In the genomic region with DNA sequence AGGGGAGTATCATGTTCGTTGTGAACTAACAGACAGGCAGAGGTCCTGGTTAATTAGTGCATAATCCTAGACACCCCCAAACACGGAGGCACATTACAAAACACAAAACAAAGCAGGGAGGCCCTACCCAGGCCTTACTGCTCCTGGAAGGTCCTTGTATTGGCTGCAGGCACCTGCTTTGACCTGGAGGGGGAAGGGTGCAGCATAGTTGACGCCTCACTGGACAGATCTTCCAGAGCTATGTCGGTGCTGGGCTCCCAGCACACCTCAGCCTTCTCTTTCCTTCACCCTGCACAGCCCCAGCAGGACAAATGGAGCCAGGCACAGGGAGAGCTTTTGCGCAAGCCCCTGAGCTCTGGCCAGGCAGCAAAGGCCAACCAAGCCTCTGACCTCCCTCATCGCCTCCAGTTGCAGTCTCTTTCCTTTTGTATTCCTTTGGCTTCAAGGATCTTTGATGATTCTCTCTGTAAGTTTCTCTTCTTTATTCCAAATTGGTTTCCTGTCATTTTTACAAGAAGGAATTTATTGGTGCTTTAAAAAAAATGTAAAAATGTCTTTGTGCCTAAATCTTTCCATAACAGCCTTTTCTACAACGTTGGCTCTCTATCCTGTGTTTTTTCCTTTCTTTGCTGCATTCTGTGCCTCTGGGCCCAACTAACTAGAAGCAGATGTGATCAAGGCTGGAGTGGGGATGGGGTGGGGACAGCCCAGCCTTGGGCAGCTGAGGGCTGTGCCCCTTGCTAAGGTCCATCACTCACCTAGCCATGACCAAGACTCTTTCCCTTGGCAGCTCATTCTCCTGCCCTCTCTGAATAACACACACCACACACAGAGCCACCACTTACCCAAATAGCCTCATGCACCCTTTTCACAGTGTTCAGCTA, we compare ENCODE assay signal across 32 cellular contexts.
DNase-seq lines count a peak whose midpoint lies in the region; ATAC-seq, FAIRE-seq and TF ChIP-seq lines count a peak whose summit lies in the region.
"Had no signal": no experiment of that assay in that cellular context is flagged by ENCODE, and none has a peak within 500 bp of the region (broad histone marks: within the 10 kb centered on the region; RNA-seq: fewer than 3 reads in every experiment).

No MANE protein-coding gene starts in this region.

- H3K27me3 Mint-ChIP-seq in endodermal cell (ENCODE audit: insufficient read depth) (peaks cover 9% of the 10 kb centered on the region), type B pancreatic cell (peaks cover 19% of the 10 kb centered on the region)

- no peaks in the 10 kb centered on the region for H3K9me3 Mint-ChIP-seq in endodermal cell
- H3K9me3 Mint-ChIP-seq in type B pancreatic cell: peaks cover 5% of the 10 kb centered on the region
- H3K9me3 Mint-ChIP-seq: activated T-cell treated with anti-CD3 and anti-CD28 coated beads, Interleukin-2, amount 50 U/mL, for 24 hours; H9; natural killer cell had no signal

- H3K4me1 Mint-ChIP-seq in endodermal cell: peaks cover 5% of the 10 kb centered on the region
- H3K4me1 Mint-ChIP-seq in type B pancreatic cell (ENCODE audit: unreplicated experiment): peaks cover 51% of the 10 kb centered on the region
- H3K4me1 Mint-ChIP-seq: natural killer cell had no signal

- H3K27me3 ChIP-seq in SK-N-SH (ENCODE audit: insufficient read depth) (no peaks in the 10 kb centered on the region), endodermal cell (ENCODE audit: control insufficient read depth, insufficient read depth, low read length, poor library complexity, severe bottlenecking) (no peaks in the 10 kb centered on the region)
- H3K27me3 ChIP-seq: BLaER1, ovary had no signal

- no peak overlapping the region for H2AFZ ChIP-seq in SK-N-SH (ENCODE audit: low read depth)

- TF ChIP-seq EP300 in SK-N-SH (IDR thresholded peaks at IDR 0.05; ENCODE audit: borderline replicate concordance in 1 of 2, low read depth in 1 of 2, low read length in 1 of 2): no peak

- H3K4me1 ChIP-seq in SK-N-SH (ENCODE audit: control insufficient read depth in 1 of 2, insufficient read depth in 2 of 2, low read depth in 1 of 2, low read length in 1 of 2) (peaks cover 0 to 15% of the 10 kb centered on the region in 2 experiments; a peak in 1 of 4 replicates), endodermal cell (ENCODE audit: control insufficient read depth, insufficient read depth, low read length) (no peaks in the 10 kb centered on the region)
- H3K4me1 ChIP-seq: BLaER1 had no signal

- H3K4me3 ChIP-seq in SK-N-SH (ENCODE audit: low read depth in 2 of 2, low read length in 1 of 2) (no peak overlapping the region), endodermal cell (ENCODE audit: low read length) (no peak overlapping the region)
- H3K4me3 ChIP-seq: BLaER1, GM12878, ovary, smooth muscle cell had no signal

- H3K9me2 ChIP-seq in SK-N-SH: no peaks in the 10 kb centered on the region

- H3K4me2 ChIP-seq in SK-N-SH: no peak overlapping the region
- H3K4me2 ChIP-seq: BLaER1, smooth muscle cell had no signal

- peak; percentile 65 for DNase-seq in SK-N-SH
- no peak for DNase-seq in endodermal cell
- DNase-seq in left lobe of liver (ENCODE audit: low spot score): no peak
- no peak for DNase-seq in type B pancreatic cell (ENCODE audit: extremely low spot score, unreplicated experiment)
- no peak for DNase-seq in NCI-H1092 treated with DMSO at 0.1 percent for 48 hours (lab: John Stamatoyannopoulos, UW)
- DNase-seq in NCI-H526 (lab: John Stamatoyannopoulos, UW): no peak
- DNase-seq in GM12892 (ENCODE audit: insufficient read length): no peak
- DNase-seq: activated CD4-positive, alpha-beta T cell treated with anti-CD3 and anti-CD28 coated beads for 48 hours; activated gamma-delta T cell treated with Interleukin-2 at 50 U/mL for 16 hours; activated naive CD8-positive, alpha-beta T cell treated with anti-CD3 and anti-CD28 coated beads, Interleukin-2, amount 10 ng/mL, durations not matched to agents 7 days and 5 days; activated T-cell treated with anti-CD3 and anti-CD28 coated beads, Interleukin-2, amount 50 U/mL, for 24 hours; central memory CD4-positive, alpha-beta T cell; cortex of kidney; DMS153; effector memory CD4-positive, alpha-beta T cell; H9; Karpas-422; natural killer cell; NCI-H1417 treated with DMSO at 0.1 percent for 48 hours; NCI-H2081; NCI-H226; NCI-H69; SIG-M5; stimulated activated naive CD4-positive, alpha-beta T cell; SW 1271; T-helper 9 cell had no signal

- H3F3A ChIP-seq in SK-N-SH (replicated peaks; ENCODE audit: insufficient read depth): no peaks in the 10 kb centered on the region

- no peak for FAIRE-seq in GM12892 (lab: Jason Lieb, UNC)
- FAIRE-seq: GM12878, HepG2 had no signal

- no peak for TF ChIP-seq POLR2A in GM12892 (IDR thresholded peaks at IDR 0.05; ENCODE audit: low read depth, low read length)

- CTCF ChIA-PET in SK-N-SH (lab: Yijun Ruan, JAX): interaction anchor here (0.9 to 11.7 kb wide), 11 partner anchors 10 to 515 kb away, joined by 3 to 110 read pairs (median 3); no protein-coding TSS in a partner anchor

- no peaks in the 10 kb centered on the region for H3K79me2 ChIP-seq in SK-N-SH (ENCODE audit: insufficient read depth)

- peak overlapping the region in 1 of 2 experiments; percentile 28; a peak in 2 of 4 replicates for H3K27ac ChIP-seq in SK-N-SH (ENCODE audit: low read depth in 2 of 2, low read length in 1 of 2)
- no peak overlapping the region for H3K27ac ChIP-seq in endodermal cell (ENCODE audit: low read depth, low read length)
- H3K27ac ChIP-seq: BLaER1, ovary had no signal

- no peak for TF ChIP-seq CTCF in SK-N-SH (IDR thresholded peaks at IDR 0.05)
- TF ChIP-seq CTCF in endodermal cell (conservative IDR thresholded peaks at IDR 0.05): peak; percentile 35
- TF ChIP-seq CTCF in type B pancreatic cell (conservative IDR thresholded peaks at IDR 0.05): no peak

- no peak for TF ChIP-seq RAD21 in SK-N-SH (IDR thresholded peaks at IDR 0.05; ENCODE audit: low read length)

- H3K36me3 Mint-ChIP-seq in endodermal cell (ENCODE audit: low read depth) (no peaks in the 10 kb centered on the region), type B pancreatic cell (no peaks in the 10 kb centered on the region)
- H3K36me3 Mint-ChIP-seq: activated naive CD8-positive, alpha-beta T cell treated with anti-CD3 and anti-CD28 coated beads, Interleukin-2, amount 10 ng/mL, durations not matched to agents 7 days and 5 days; natural killer cell had no signal

- ATAC-seq in left lobe of liver: peak; percentile 37
- ATAC-seq: GM12878, HepG2, natural killer cell, Panc1 had no signal

- H3K4me3 Mint-ChIP-seq in endodermal cell (no peak overlapping the region), type B pancreatic cell (peak overlapping the region; percentile 14)
- H3K4me3 Mint-ChIP-seq: activated naive CD8-positive, alpha-beta T cell treated with anti-CD3 and anti-CD28 coated beads, Interleukin-2, amount 10 ng/mL, durations not matched to agents 7 days and 5 days; activated T-cell treated with anti-CD3 and anti-CD28 coated beads, Interleukin-2, amount 50 U/mL, for 24 hours; H9; natural killer cell had no signal

- no peaks in the 10 kb centered on the region for H4K20me1 ChIP-seq in SK-N-SH (ENCODE audit: insufficient read depth)
- H4K20me1 ChIP-seq: BLaER1 had no signal

- H3K9ac ChIP-seq in SK-N-SH (no peak overlapping the region), endodermal cell (ENCODE audit: extremely low read depth, low read length, poor library complexity, severe bottlenecking) (no peak overlapping the region)
- H3K9ac ChIP-seq: BLaER1 had no signal

- H3K27ac Mint-ChIP-seq in endodermal cell: no peak overlapping the region
- peak overlapping the region; percentile 70 for H3K27ac Mint-ChIP-seq in type B pancreatic cell
- H3K27ac Mint-ChIP-seq: activated naive CD8-positive, alpha-beta T cell treated with anti-CD3 and anti-CD28 coated beads, Interleukin-2, amount 10 ng/mL, durations not matched to agents 7 days and 5 days; activated T-cell treated with anti-CD3 and anti-CD28 coated beads, Interleukin-2, amount 50 U/mL, for 24 hours; H9; natural killer cell had no signal

- H3K36me3 ChIP-seq in SK-N-SH (replicated peaks in 1 of 2; ENCODE audit: control insufficient read depth in 1 of 2, insufficient read depth in 2 of 2, low read length in 1 of 2): no peaks in the 10 kb centered on the region
- no peaks in the 10 kb centered on the region for H3K36me3 ChIP-seq in endodermal cell (ENCODE audit: control insufficient read depth, insufficient read depth, low read length)
- H3K36me3 ChIP-seq: BLaER1, ovary had no signal

- H3K9me3 ChIP-seq in SK-N-SH: no peaks in the 10 kb centered on the region
- no peaks in the 10 kb centered on the region for H3K9me3 ChIP-seq in endodermal cell (ENCODE audit: control insufficient read depth, low read length)
- H3K9me3 ChIP-seq: BLaER1, ovary had no signal

- 16% methylated on average over 7 of the region's 7 CpGs for WGBS in SK-N-SH (ENCODE audit: low lambda C conversion rate)
- 87% methylated on average over 7 of the region's 7 CpGs; no CpG with 5 or more reads in 1 of the 2 experiments for WGBS in endodermal cell (ENCODE audit: insufficient coverage in 1 of 2, insufficient read length in 1 of 2), 2 experiments

- POLR2A ChIA-PET in SK-N-SH (lab: Yijun Ruan, JAX): no interaction called here

TF ChIP-seq in SK-N-SH, 30 proteins besides CTCF, POLR2A, EP300 and RAD21:
- TF ChIP-seq MEF2A (IDR thresholded peaks at IDR 0.05; ENCODE audit: borderline replicate concordance, low read depth): no peak
- TF ChIP-seq POLR2AphosphoS5 (IDR thresholded peaks at IDR 0.05; ENCODE audit: low read depth, low read length): no peak
- TF ChIP-seq TCF12 (IDR thresholded peaks at IDR 0.05): no peak
- TF ChIP-seq NFIC (IDR thresholded peaks at IDR 0.05; ENCODE audit: borderline replicate concordance): no peak
- no peak for TF ChIP-seq RCOR1 (IDR thresholded peaks at IDR 0.05; ENCODE audit: low read length)
- TF ChIP-seq, protein P1, sequence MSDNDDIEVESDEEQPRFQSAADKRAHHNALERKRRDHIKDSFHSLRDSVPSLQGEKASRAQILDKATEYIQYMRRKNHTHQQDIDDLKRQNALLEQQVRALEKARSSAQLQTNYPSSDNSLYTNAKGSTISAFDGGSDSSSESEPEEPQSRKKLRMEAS (IDR thresholded peaks at IDR 0.05; ENCODE audit: low read depth): no peak
- TF ChIP-seq, protein P2, sequence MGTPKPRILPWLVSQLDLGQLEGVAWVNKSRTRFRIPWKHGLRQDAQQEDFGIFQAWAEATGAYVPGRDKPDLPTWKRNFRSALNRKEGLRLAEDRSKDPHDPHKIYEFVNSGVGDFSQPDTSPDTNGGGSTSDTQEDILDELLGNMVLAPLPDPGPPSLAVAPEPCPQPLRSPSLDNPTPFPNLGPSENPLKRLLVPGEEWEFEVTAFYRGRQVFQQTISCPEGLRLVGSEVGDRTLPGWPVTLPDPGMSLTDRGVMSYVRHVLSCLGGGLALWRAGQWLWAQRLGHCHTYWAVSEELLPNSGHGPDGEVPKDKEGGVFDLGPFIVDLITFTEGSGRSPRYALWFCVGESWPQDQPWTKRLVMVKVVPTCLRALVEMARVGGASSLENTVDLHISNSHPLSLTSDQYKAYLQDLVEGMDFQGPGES (IDR thresholded peaks at IDR 0.05; ENCODE audit: low read depth, low read length): no peak
